ENCODE assay signal across 5 cellular contexts in the genomic region with DNA sequence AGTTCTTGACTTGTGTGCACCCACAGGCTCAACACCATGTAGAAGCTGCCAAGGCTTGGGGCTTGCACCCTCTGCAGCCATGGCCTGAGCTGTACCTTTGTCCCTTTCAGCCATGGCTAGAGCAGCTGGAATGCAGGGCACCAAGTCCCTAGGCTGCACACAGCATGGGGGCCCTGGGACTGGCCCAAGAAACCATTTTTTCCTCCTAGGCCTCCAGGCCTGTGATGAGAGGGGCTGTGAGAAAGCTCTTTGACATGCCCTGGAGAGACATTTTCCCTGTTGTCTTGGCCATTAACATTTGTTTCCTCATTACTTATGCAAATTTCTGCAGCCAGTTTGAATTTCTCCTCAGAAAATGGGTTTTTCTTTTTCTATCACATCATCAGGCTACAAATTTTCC. TPM values are rescaled to one million over a fixed set of nuclear protein-coding genes. Genes with fewer than 3 reads are reported as not detected.
"Had no signal": no experiment of that assay in that cellular context is flagged by ENCODE, and none has a peak within 500 bp of the region (broad histone marks: within the 10 kb centered on the region; RNA-seq: fewer than 3 reads in every experiment).

No MANE protein-coding gene starts in this region.

RNA-seq across cellular contexts. Expression of a gene that starts 1.5 kb away (rescaled TPM):
- total RNA-seq: HepG2, HT-29, HT1080, IMR-90 had no signal
- polyA plus RNA-seq: HepG2, IgD-negative memory B cell, IMR-90 had no signal
